In the genomic region with DNA sequence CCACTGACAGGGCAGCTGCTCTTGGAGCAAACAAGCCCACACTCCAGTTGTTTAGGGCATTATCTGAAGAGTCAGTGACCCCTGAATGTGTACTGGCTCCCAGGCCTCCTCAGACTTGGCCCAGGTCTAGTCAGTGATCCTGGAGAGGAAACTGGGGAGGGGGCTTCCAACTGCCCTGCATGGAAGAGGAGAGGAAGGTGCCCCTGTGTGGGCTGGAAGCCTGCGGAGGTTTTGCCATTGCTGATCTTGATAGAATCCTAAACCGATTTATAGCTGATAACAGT, we compare ENCODE assay signal across 11 cellular contexts.
A peak's percentile ranks its signal among the peaks of the same experiment; 100 is the strongest.
DNase-seq lines count a peak whose midpoint lies in the region; ATAC-seq and TF ChIP-seq lines count a peak whose summit lies in the region.
"Had no signal": no experiment of that assay in that cellular context is flagged by ENCODE, and none has a peak within 500 bp of the region (broad histone marks: within the 10 kb centered on the region; RNA-seq: fewer than 3 reads in every experiment).

No MANE protein-coding gene starts in this region.

- H3K27ac ChIP-seq in neural progenitor cell = no peak overlapping the region
- H3K27ac ChIP-seq: Peyer's patch had no signal

- H3K4me2 ChIP-seq in neural progenitor cell = no peak overlapping the region

- no peaks in the 10 kb centered on the region for H3K27me3 ChIP-seq in neural progenitor cell
- H3K27me3 ChIP-seq: Peyer's patch had no signal

- H2AFZ ChIP-seq in neural progenitor cell (replicated peaks) = no peak overlapping the region

- peak overlapping the region; percentile 38 to 86 for H3K27ac Mint-ChIP-seq in effector memory CD8-positive, alpha-beta T cell
- H3K27ac Mint-ChIP-seq in neural progenitor cell = peak overlapping the region; percentile 33
- H3K27ac Mint-ChIP-seq: CD8-positive, alpha-beta T cell had no signal

- no peak for ATAC-seq in left ventricle myocardium superior
- ATAC-seq in effector memory CD8-positive, alpha-beta T cell (replicated peaks) = no peak

- no peaks in the 10 kb centered on the region for H3K4me1 ChIP-seq in neural progenitor cell
- H3K4me1 ChIP-seq: Peyer's patch had no signal

- H3F3A ChIP-seq in neural progenitor cell (ENCODE audit: low read depth) = no peaks in the 10 kb centered on the region

- no peak for TF ChIP-seq CTCF in neural progenitor cell (IDR thresholded peaks at IDR 0.05)

- H3K27me3 Mint-ChIP-seq in effector memory CD8-positive, alpha-beta T cell = no peaks in the 10 kb centered on the region
- H3K27me3 Mint-ChIP-seq in neural progenitor cell (ENCODE audit: insufficient read depth, low read depth) = peaks cover 9% of the 10 kb centered on the region

- no peak overlapping the region for H3K9ac ChIP-seq in neural progenitor cell

- no peak overlapping the region for H3K4me3 Mint-ChIP-seq in effector memory CD8-positive, alpha-beta T cell
- H3K4me3 Mint-ChIP-seq in neural progenitor cell = no peak overlapping the region
- H3K4me3 Mint-ChIP-seq: CD8-positive, alpha-beta T cell had no signal

- H3K9me3 Mint-ChIP-seq in effector memory CD8-positive, alpha-beta T cell = no peaks in the 10 kb centered on the region
- H3K9me3 Mint-ChIP-seq in neural progenitor cell = no peaks in the 10 kb centered on the region
- H3K9me3 Mint-ChIP-seq: CD8-positive, alpha-beta T cell had no signal

- peaks cover 21% of the 10 kb centered on the region for H3K36me3 Mint-ChIP-seq in effector memory CD8-positive, alpha-beta T cell (ENCODE audit: insufficient read depth)
- no peaks in the 10 kb centered on the region for H3K36me3 Mint-ChIP-seq in neural progenitor cell

- intact Hi-C loops in cardiac septum (cut with DNase I) = loop anchor here (2.0 to 10.0 kb wide), 2 partner anchors 76 to 332 kb away; no protein-coding TSS in a partner anchor
- intact Hi-C loops in left ventricle myocardium superior (cut with micrococcal nuclease) = loop anchor here (5.0 kb wide), 1 partner anchor 446 kb away; no protein-coding TSS in a partner anchor

- no peaks in the 10 kb centered on the region for H3K9me3 ChIP-seq in neural progenitor cell (ENCODE audit: low read depth)
- H3K9me3 ChIP-seq: Peyer's patch had no signal

- H4K20me1 ChIP-seq in neural progenitor cell (ENCODE audit: low read depth) = peaks cover 3% of the 10 kb centered on the region

- DNase-seq in cardiac septum (ENCODE audit: low spot score) (peak; percentile 61), left ventricle myocardium superior (no peak), neural progenitor cell (ENCODE audit: low spot score) (no peak), NCI-H2227 treated with DMSO at 0.1 percent for 48 hours (lab: John Stamatoyannopoulos, UW) (no peak), HT-29 (ENCODE audit: low spot score) (no peak)
- DNase-seq in effector memory CD8-positive, alpha-beta T cell = no peak
- DNase-seq in activated effector memory CD4-positive, alpha-beta T cell treated with anti-CD3 and anti-CD28 coated beads, Interleukin-2, amount 50 U/mL, for 16 hours = no peak

- peaks cover 2 to 4% of the 10 kb centered on the region in 2 donors for H3K4me1 Mint-ChIP-seq in effector memory CD8-positive, alpha-beta T cell (ENCODE audit: low read depth in 2 of 2)
- peaks cover 17% of the 10 kb centered on the region for H3K4me1 Mint-ChIP-seq in neural progenitor cell

- no peaks in the 10 kb centered on the region for H3K36me3 ChIP-seq in neural progenitor cell

- no peak overlapping the region for H3K4me3 ChIP-seq in neural progenitor cell
- H3K4me3 ChIP-seq: GM12878, K562, Peyer's patch had no signal

- H3K79me2 ChIP-seq in neural progenitor cell (ENCODE audit: low read depth) = no peaks in the 10 kb centered on the region
